In the genomic region with DNA sequence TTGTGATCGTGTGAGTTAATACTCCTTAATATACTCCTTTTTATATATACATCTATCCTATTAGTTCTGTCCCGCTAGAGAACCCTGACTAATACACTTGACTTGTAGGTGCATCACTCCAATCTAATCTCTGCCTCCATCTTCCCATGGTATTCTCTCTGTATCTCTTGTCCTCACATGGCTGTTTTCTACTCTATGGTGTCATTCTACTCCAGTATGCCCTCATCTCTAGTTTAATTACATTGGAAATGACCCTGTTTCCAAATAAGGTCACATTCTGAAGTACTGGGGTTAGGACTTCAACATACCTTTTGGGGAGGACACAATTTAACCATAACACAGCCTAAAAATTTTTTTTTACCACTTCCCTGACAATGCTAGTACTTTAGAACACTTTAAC, we compare ENCODE assay signal across 28 cellular contexts.
"Had no signal": no experiment of that assay in that cellular context is flagged by ENCODE, and none has a peak within 500 bp of the region (broad histone marks: within the 10 kb centered on the region; RNA-seq: fewer than 3 reads in every experiment).

No MANE protein-coding gene starts in this region.

- H3K4me1 Mint-ChIP-seq: endodermal cell had no signal

- H3K9me3 Mint-ChIP-seq: dendritic cell treated with granulocyte-macrophage colony-stimulating factor and Interleukin-4, amounts not matched to agents 40 ng/mL and 50 ng/mL, for 4 days; effector memory CD8-positive, alpha-beta T cell had no signal

- H3K4me1 ChIP-seq: colonic mucosa, esophagus muscularis mucosa, esophagus squamous epithelium, foreskin keratinocyte, gastrocnemius medialis, gastroesophageal sphincter, heart left ventricle, heart right ventricle had no signal

- H3K36me3 ChIP-seq: colonic mucosa, esophagus muscularis mucosa, esophagus squamous epithelium, gastrocnemius medialis, gastroesophageal sphincter, heart left ventricle, heart right ventricle had no signal

- H3K27ac Mint-ChIP-seq: dendritic cell treated with granulocyte-macrophage colony-stimulating factor and Interleukin-4, amounts not matched to agents 40 ng/mL and 50 ng/mL, for 4 days; effector memory CD8-positive, alpha-beta T cell; endodermal cell had no signal

- H3K4me3 Mint-ChIP-seq: dendritic cell treated with granulocyte-macrophage colony-stimulating factor and Interleukin-4, amounts not matched to agents 40 ng/mL and 50 ng/mL, for 4 days; effector memory CD8-positive, alpha-beta T cell; endodermal cell had no signal

- FAIRE-seq: colon, endometrium, endothelial cell of umbilical vein, frontal cortex had no signal

- H3K27me3 Mint-ChIP-seq: dendritic cell treated with granulocyte-macrophage colony-stimulating factor and Interleukin-4, amounts not matched to agents 40 ng/mL and 50 ng/mL, for 4 days had no signal

- H3K27ac ChIP-seq: colonic mucosa, coronary artery, dorsolateral prefrontal cortex, epithelial cell of prostate, esophagus muscularis mucosa, esophagus squamous epithelium, foreskin keratinocyte, gastrocnemius medialis, gastroesophageal sphincter, heart left ventricle, heart right ventricle had no signal

- H3K9me3 ChIP-seq: colonic mucosa, esophagus muscularis mucosa, esophagus squamous epithelium, gastrocnemius medialis, gastroesophageal sphincter, heart left ventricle, heart right ventricle had no signal

- DNase-seq: colonic mucosa; cortex of kidney; dermis blood vessel endothelial cell; dorsolateral prefrontal cortex; effector CD4-positive, alpha-beta T cell; effector CD8-positive, alpha-beta T cell; effector memory CD4-positive, alpha-beta T cell; effector memory CD8-positive, alpha-beta T cell; endodermal cell; erythroblast; esophagus squamous epithelium; foreskin fibroblast; foreskin keratinocyte; foreskin melanocyte; gastrocnemius medialis; glutamatergic neuron; head of caudate nucleus; heart left ventricle; heart right ventricle had no signal

- H3K4me3 ChIP-seq: colonic mucosa, coronary artery, dorsolateral prefrontal cortex, esophagus muscularis mucosa, esophagus squamous epithelium, gastrocnemius medialis, gastroesophageal sphincter, heart left ventricle, heart right ventricle had no signal

- H3K27me3 ChIP-seq: colonic mucosa, esophagus muscularis mucosa, esophagus squamous epithelium, gastrocnemius medialis had no signal
